2 cellular contexts compared by ENCODE assay signal in the genomic region with DNA sequence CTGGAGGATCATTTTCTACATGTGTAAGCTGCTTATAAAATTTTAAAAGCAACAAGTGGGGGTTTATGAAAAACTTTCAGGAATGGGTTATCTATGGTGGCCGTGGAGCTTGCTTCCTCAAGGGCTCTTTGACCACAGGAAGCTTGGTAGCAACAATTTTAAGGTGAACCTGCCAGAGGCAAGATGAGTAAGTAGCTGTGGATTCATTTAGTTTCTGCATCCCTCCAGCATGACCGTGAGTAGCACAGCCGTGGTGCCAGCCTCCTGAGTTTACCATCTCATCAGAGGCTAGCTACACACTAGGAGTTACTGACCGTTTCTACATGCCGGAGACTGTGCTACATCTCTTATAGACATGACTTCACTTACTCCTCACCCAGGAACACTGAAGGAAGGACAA.
TF ChIP-seq lines count a peak whose summit lies in the region.

No MANE protein-coding gene starts in this region.

TF ChIP-seq in HEK293, 187 proteins besides CTCF, POLR2A, EP300 and RAD21 (continued from another document):
- TF ChIP-seq, protein P1, sequence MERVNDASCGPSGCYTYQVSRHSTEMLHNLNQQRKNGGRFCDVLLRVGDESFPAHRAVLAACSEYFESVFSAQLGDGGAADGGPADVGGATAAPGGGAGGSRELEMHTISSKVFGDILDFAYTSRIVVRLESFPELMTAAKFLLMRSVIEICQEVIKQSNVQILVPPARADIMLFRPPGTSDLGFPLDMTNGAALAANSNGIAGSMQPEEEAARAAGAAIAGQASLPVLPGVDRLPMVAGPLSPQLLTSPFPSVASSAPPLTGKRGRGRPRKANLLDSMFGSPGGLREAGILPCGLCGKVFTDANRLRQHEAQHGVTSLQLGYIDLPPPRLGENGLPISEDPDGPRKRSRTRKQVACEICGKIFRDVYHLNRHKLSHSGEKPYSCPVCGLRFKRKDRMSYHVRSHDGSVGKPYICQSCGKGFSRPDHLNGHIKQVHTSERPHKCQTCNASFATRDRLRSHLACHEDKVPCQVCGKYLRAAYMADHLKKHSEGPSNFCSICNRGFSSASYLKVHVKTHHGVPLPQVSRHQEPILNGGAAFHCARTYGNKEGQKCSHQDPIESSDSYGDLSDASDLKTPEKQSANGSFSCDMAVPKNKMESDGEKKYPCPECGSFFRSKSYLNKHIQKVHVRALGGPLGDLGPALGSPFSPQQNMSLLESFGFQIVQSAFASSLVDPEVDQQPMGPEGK (tag by site-specific recombination; IDR thresholded peaks at IDR 0.05) = no peak

TF ChIP-seq in WTC11, 78 proteins besides CTCF, POLR2A, EP300 and RAD21 (continued from another document):
- TF ChIP-seq, protein P2, sequence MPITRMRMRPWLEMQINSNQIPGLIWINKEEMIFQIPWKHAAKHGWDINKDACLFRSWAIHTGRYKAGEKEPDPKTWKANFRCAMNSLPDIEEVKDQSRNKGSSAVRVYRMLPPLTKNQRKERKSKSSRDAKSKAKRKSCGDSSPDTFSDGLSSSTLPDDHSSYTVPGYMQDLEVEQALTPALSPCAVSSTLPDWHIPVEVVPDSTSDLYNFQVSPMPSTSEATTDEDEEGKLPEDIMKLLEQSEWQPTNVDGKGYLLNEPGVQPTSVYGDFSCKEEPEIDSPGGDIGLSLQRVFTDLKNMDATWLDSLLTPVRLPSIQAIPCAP (CRISPR knock-in tag; IDR thresholded peaks at IDR 0.05) = no peak
- TF ChIP-seq, protein P3, sequence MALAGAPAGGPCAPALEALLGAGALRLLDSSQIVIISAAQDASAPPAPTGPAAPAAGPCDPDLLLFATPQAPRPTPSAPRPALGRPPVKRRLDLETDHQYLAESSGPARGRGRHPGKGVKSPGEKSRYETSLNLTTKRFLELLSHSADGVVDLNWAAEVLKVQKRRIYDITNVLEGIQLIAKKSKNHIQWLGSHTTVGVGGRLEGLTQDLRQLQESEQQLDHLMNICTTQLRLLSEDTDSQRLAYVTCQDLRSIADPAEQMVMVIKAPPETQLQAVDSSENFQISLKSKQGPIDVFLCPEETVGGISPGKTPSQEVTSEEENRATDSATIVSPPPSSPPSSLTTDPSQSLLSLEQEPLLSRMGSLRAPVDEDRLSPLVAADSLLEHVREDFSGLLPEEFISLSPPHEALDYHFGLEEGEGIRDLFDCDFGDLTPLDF (CRISPR knock-in tag; IDR thresholded peaks at IDR 0.05) = no peak
- TF ChIP-seq, protein P4, sequence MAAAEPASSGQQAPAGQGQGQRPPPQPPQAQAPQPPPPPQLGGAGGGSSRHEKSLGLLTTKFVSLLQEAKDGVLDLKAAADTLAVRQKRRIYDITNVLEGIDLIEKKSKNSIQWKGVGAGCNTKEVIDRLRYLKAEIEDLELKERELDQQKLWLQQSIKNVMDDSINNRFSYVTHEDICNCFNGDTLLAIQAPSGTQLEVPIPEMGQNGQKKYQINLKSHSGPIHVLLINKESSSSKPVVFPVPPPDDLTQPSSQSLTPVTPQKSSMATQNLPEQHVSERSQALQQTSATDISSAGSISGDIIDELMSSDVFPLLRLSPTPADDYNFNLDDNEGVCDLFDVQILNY (CRISPR knock-in tag; IDR thresholded peaks at IDR 0.05) = no peak
- TF ChIP-seq IRF2 (CRISPR knock-in tag; IDR thresholded peaks at IDR 0.05; ENCODE audit: borderline replicate concordance, low read depth) (no peak), GRHL2 (CRISPR knock-in tag; IDR thresholded peaks at IDR 0.05; ENCODE audit: insufficient replicate concordance, severe bottlenecking) (no peak)
TF ChIP-seq in WTC11: peak in this region for 0.
